ENCODE assay signal across 1 cellular context in genomic region chr7:140904081-140904480, GRCh38.
TF ChIP-seq lines count a peak whose summit lies in the region.

No MANE protein-coding gene starts in this region.

TF ChIP-seq in IMR-90, 13 proteins besides CTCF, POLR2A, EP300 and RAD21:
- TF ChIP-seq RFX5 (IDR thresholded peaks at IDR 0.05; ENCODE audit: low read depth, low read length): no peak
- no peak for TF ChIP-seq MAZ (IDR thresholded peaks at IDR 0.05; ENCODE audit: borderline replicate concordance, low read depth, low read length)
- TF ChIP-seq CEBPB (IDR thresholded peaks at IDR 0.05; ENCODE audit: low read depth, low read length): no peak
- TF ChIP-seq MAFK (IDR thresholded peaks at IDR 0.05; ENCODE audit: low read depth, low read length): no peak
- TF ChIP-seq SMC3 (IDR thresholded peaks at IDR 0.05; ENCODE audit: low read depth, low read length): no peak
- TF ChIP-seq, protein P1, sequence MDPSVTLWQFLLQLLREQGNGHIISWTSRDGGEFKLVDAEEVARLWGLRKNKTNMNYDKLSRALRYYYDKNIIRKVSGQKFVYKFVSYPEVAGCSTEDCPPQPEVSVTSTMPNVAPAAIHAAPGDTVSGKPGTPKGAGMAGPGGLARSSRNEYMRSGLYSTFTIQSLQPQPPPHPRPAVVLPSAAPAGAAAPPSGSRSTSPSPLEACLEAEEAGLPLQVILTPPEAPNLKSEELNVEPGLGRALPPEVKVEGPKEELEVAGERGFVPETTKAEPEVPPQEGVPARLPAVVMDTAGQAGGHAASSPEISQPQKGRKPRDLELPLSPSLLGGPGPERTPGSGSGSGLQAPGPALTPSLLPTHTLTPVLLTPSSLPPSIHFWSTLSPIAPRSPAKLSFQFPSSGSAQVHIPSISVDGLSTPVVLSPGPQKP (IDR thresholded peaks at IDR 0.05; ENCODE audit: borderline replicate concordance, low read depth, low read length): no peak
- TF ChIP-seq BHLHE40 (IDR thresholded peaks at IDR 0.05; ENCODE audit: low read depth, low read length): no peak
- TF ChIP-seq CHD1 (IDR thresholded peaks at IDR 0.05; ENCODE audit: low read depth, low read length): no peak
- no peak for TF ChIP-seq RCOR1 (IDR thresholded peaks at IDR 0.05; ENCODE audit: insufficient replicate concordance, low read length)
- TF ChIP-seq NFE2L2 (IDR thresholded peaks at IDR 0.05; ENCODE audit: low read depth, low read length): no peak
- no peak for TF ChIP-seq FOS (IDR thresholded peaks at IDR 0.05; ENCODE audit: low read depth, low read length)
